Comparison of ENCODE assay signal across 36 cellular contexts in genomic region chr20:6678101-6678500, GRCh38.
"Had no signal": no experiment of that assay in that cellular context is flagged by ENCODE, and none has a peak within 500 bp of the region (broad histone marks: within the 10 kb centered on the region; RNA-seq: fewer than 3 reads in every experiment).

No MANE protein-coding gene starts in this region.

- H3K9me3 ChIP-seq: MG63 had no signal

- H3K4me3 ChIP-seq: MG63 had no signal

- H3K36me3 ChIP-seq: MG63 had no signal

- H3K27me3 ChIP-seq: MG63 had no signal

- DNase-seq: Karpas-422, Kasumi-1, MG63, MM.1S, MV-4-11, NCI-H1048, NCI-H1092, NCI-H1092 treated with DMSO at 0.1 percent for 48 hours, NCI-H1105, NCI-H1105 treated with DMSO at 0.1 percent for 48 hours, NCI-H1417, NCI-H1417 treated with DMSO at 0.1 percent for 48 hours, NCI-H1436, NCI-H1436 treated with DMSO at 0.1 percent for 48 hours, NCI-H146, NCI-H1694, NCI-H1694 treated with DMSO at 0.1 percent for 48 hours, NCI-H187, NCI-H187 treated with DMSO at 0.1 percent for 48 hours, NCI-H1930, NCI-H2029, NCI-H2029 treated with DMSO at 0.1 percent for 48 hours, NCI-H2081, NCI-H2081 treated with DMSO at 0.1 percent for 48 hours, NCI-H2107, NCI-H2171, NCI-H2171 treated with DMSO at 0.1 percent for 48 hours, NCI-H2227 treated with DMSO at 0.1 percent for 48 hours, NCI-H226, NCI-H345, NCI-H446, NCI-H446 treated with DMSO at 0.1 percent for 48 hours, NCI-H510A, NCI-H510A treated with DMSO at 0.1 percent for 48 hours, NCI-H524, NCI-H524 treated with DMSO at 0.1 percent for 48 hours had no signal
